ENCODE assay signal across 1 cellular context in genomic region chr21:45074048-45074817, GRCh38.
TF ChIP-seq lines count a peak whose summit lies in the region.

Gene ADARB1 (plus strand): TSS chr21:45074580. CDS start chr21:45171657, 97,077 bp downstream.

TF ChIP-seq in HCT116, 20 proteins besides CTCF, POLR2A, EP300 and RAD21 (continued from another document):
- TF ChIP-seq ELF1 (IDR thresholded peaks at IDR 0.05; ENCODE audit: borderline replicate concordance, low read depth) = no peak
